In the genomic region with DNA sequence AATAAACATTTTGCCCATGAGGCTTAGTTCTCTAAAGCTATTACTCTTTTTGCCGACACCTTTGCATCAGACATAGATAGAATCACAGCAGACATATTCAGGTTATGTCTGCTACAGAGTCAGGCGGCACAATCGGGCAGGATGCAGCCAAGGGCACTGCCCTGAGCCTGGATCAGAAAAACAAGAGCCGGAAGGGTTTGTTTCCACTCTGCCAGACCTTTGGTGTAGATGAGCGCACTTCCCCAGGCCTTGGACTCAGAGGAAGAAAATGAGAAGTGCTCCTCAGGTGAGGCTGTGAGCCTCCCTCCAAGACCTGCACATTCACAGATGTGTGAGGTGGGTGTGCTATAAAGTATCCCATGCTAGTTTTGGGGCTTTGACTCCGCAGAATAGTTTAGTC, we compare ENCODE assay signal across 22 cellular contexts. TPM values are rescaled to one million over a fixed set of nuclear protein-coding genes. Genes with fewer than 3 reads are reported as not detected.
DNase-seq lines count a peak whose midpoint lies in the region; ATAC-seq, FAIRE-seq and TF ChIP-seq lines count a peak whose summit lies in the region.
"Had no signal": no experiment of that assay in that cellular context is flagged by ENCODE, and none has a peak within 500 bp of the region (broad histone marks: within the 10 kb centered on the region; RNA-seq: fewer than 3 reads in every experiment).

No MANE protein-coding gene starts in this region.

- no peak for FAIRE-seq in GM12878 (lab: Jason Lieb, UNC)
- FAIRE-seq: A204.1, D721Med, H1 had no signal

- in situ Hi-C loops in GM12878 (cut with MboI) = no loop called here

- ATAC-seq in GM12878 = peak; percentile 10; the same call in 2 of the 3 replicates
- ATAC-seq in thoracic aorta (ENCODE audit: insufficient number of reproducible peaks, low FRiP score, low read depth) = no peak
- ATAC-seq: Panc1 had no signal

- H3K4me2 ChIP-seq in GM12878 (ENCODE audit: control insufficient read depth, insufficient read depth) = no peak overlapping the region

- H3K9ac ChIP-seq in GM12878 (ENCODE audit: control insufficient read depth, insufficient read depth, low read length) = no peak overlapping the region

- no peak for TF ChIP-seq RAD21 in GM12878 (IDR thresholded peaks at IDR 0.05; ENCODE audit: insufficient read depth, low read depth, low read length)

- H3K27ac ChIP-seq in ACC112 (ENCODE audit: low read depth, low read length) (0 out of 2 replicates have a peak overlapping the region, but pooled peaks have one; percentile 98), GM12878 (ENCODE audit: control insufficient read depth, insufficient read depth) (no peak overlapping the region), esophagus muscularis mucosa (replicated peaks in 1 of 4) (peak overlapping the region in 1 of 4 donors; percentile 74), thoracic aorta (peak overlapping the region; percentile 11 to 82), caudate nucleus (ENCODE audit: low read depth, low read length) (no peak overlapping the region)
- H3K27ac ChIP-seq: SJCRH30 had no signal

- TF ChIP-seq POLR2A in GM12878 (IDR thresholded peaks at IDR 0.05; ENCODE audit: low read depth, low read length) (no peak), esophagus muscularis mucosa (IDR thresholded peaks at IDR 0.05; ENCODE audit: low read depth) (no peak)

- DNase-seq in GM12878 (ENCODE audit: low read depth, low spot score) (no peak), esophagus muscularis mucosa (ENCODE audit: extremely low spot score) (peak; percentile 77), thoracic aorta (ENCODE audit: low spot score) (no peak), DMS53 treated with DMSO at 0.1 percent for 48 hours (lab: John Stamatoyannopoulos, UW; ENCODE audit: unreplicated experiment) (no peak), caudate nucleus (lab: John Stamatoyannopoulos, UW) (no peak), NCI-H524 (lab: John Stamatoyannopoulos, UW) (no peak), HCEC 1CT (no peak)
- DNase-seq: BE2C; EL; GF-D8; MG63; NCI-H187; NCI-H2107; NCI-H510A treated with DMSO at 0.1 percent for 48 hours; NCI-H774; NK-92 treated with Interleukin-12 subunit alpha and Interleukin-12 subunit beta, amount 100 ng/mL, for 24 hours; SJCRH30 had no signal

- intact Hi-C loops in GM12878 (cut with micrococcal nuclease; ENCODE audit: unreplicated experiment) = no loop called here
- intact Hi-C loops in esophagus muscularis mucosa (cut with DNase I) = loop anchor here (5.0 kb wide), 1 partner anchor 38 kb away; no protein-coding TSS in a partner anchor

- H3K4me3 ChIP-seq in ACC112 (ENCODE audit: low read depth, low read length) = no peak overlapping the region
- no peak overlapping the region for H3K4me3 ChIP-seq in GM12878
- H3K4me3 ChIP-seq in esophagus muscularis mucosa = no peak overlapping the region
- H3K4me3 ChIP-seq in thoracic aorta = no peak overlapping the region
- H3K4me3 ChIP-seq: MG63, SJCRH30 had no signal

- POLR2A ChIA-PET in GM12878 (lab: Charles Lee) = interaction anchor here (0.9 to 4.0 kb wide), 9 partner anchors 13 to 42 kb away, joined by 3 to 24 read pairs (median 6); no protein-coding TSS in a partner anchor

- H2AFZ ChIP-seq in ACC112 (ENCODE audit: low read length, unreplicated experiment) (no peak overlapping the region), GM12878 (ENCODE audit: control insufficient read depth, low read depth, low read length) (no peak overlapping the region)

- RAD21 ChIA-PET in GM12878 (lab: Charles Lee; ENCODE audit: unreplicated experiment) = interaction anchor here (1.1 to 9.5 kb wide), 11 partner anchors 10 to 228 kb away, joined by 3 to 87 read pairs (median 9); no protein-coding TSS in a partner anchor

- no peak for TF ChIP-seq CTCF in GM12878 (IDR thresholded peaks at IDR 0.05 in 2 of 3, conservative IDR thresholded peaks at IDR 0.05 in 1 of 3; ENCODE audit: control insufficient read depth in 2 of 3, extremely low read depth in 1 of 3, insufficient read depth in 1 of 3, low read depth in 3 of 3, low read length in 3 of 3)
- TF ChIP-seq CTCF in esophagus muscularis mucosa (IDR thresholded peaks at IDR 0.05) = no peak
- TF ChIP-seq CTCF in thoracic aorta (IDR thresholded peaks at IDR 0.05) = no peak

- CTCF ChIA-PET in GM12878 (lab: Yijun Ruan, JAX) = interaction anchor here (0.6 to 3.9 kb wide), 11 partner anchors 9 to 48 kb away, joined by 3 to 36 read pairs (median 3); no protein-coding TSS in a partner anchor

- H3K27me3 ChIP-seq in ACC112 (ENCODE audit: insufficient read depth, low read length) = no peaks in the 10 kb centered on the region
- H3K27me3 ChIP-seq in GM12878 (replicated peaks in 1 of 2; ENCODE audit: control insufficient read depth in 2 of 2, insufficient read depth in 2 of 2, low read length in 1 of 2) = no peaks in the 10 kb centered on the region; a peak in 1 of 4 replicates
- no peaks in the 10 kb centered on the region for H3K27me3 ChIP-seq in esophagus muscularis mucosa
- no peaks in the 10 kb centered on the region for H3K27me3 ChIP-seq in thoracic aorta (replicated peaks; ENCODE audit: insufficient read depth)
- H3K27me3 ChIP-seq: BE2C, MG63, SJCRH30 had no signal

- peaks cover 90% of the 10 kb centered on the region for H3K4me1 ChIP-seq in ACC112 (ENCODE audit: control insufficient read depth, insufficient read depth, low read length, unreplicated experiment)
- H3K4me1 ChIP-seq in GM12878 (ENCODE audit: control insufficient read depth, insufficient read depth, low read length) = no peaks in the 10 kb centered on the region
- H3K4me1 ChIP-seq in esophagus muscularis mucosa = peaks cover 37 to 93% (median 85%) of the 10 kb centered on the region in 4 donors
- H3K4me1 ChIP-seq in thoracic aorta (ENCODE audit: control insufficient read depth in 1 of 2, low read depth in 2 of 2) = peaks cover 53 to 88% of the 10 kb centered on the region in 2 donors
- H3K4me1 ChIP-seq: BE2C, SJCRH30 had no signal

- TF ChIP-seq EP300 in GM12878 (IDR thresholded peaks at IDR 0.05; ENCODE audit: borderline replicate concordance in 1 of 2, control insufficient read depth in 1 of 2, low read depth in 2 of 2, low read length in 2 of 2) = no peak
- TF ChIP-seq EP300 in esophagus muscularis mucosa (IDR thresholded peaks at IDR 0.05) = no peak

- H3K36me3 ChIP-seq in ACC112 (ENCODE audit: insufficient read depth, low read length) (no peaks in the 10 kb centered on the region), GM12878 (ENCODE audit: control insufficient read depth in 2 of 2, insufficient read depth in 2 of 2, low read length in 1 of 2) (no peaks in the 10 kb centered on the region), esophagus muscularis mucosa (no peaks in the 10 kb centered on the region), thoracic aorta (no peaks in the 10 kb centered on the region)
- H3K36me3 ChIP-seq: BE2C, SJCRH30 had no signal

- H4K20me1 ChIP-seq in GM12878 (ENCODE audit: control insufficient read depth, insufficient read depth) = no peaks in the 10 kb centered on the region

- H3K79me2 ChIP-seq in ACC112 (ENCODE audit: control insufficient read depth, insufficient read depth, low read length, unreplicated experiment) (peaks cover 90% of the 10 kb centered on the region), GM12878 (ENCODE audit: control insufficient read depth, insufficient read depth, low read length) (no peaks in the 10 kb centered on the region)

- no peaks in the 10 kb centered on the region for H3K9me3 ChIP-seq in GM12878 (replicated peaks; ENCODE audit: control insufficient read depth, insufficient read depth, low read length)
- no peaks in the 10 kb centered on the region for H3K9me3 ChIP-seq in esophagus muscularis mucosa
- H3K9me3 ChIP-seq in thoracic aorta = no peaks in the 10 kb centered on the region
- H3K9me3 ChIP-seq: BE2C, MG63, SJCRH30 had no signal

- SMC1A ChIA-PET in GM12878 (lab: Charles Lee; ENCODE audit: uncharacterized antibody, unreplicated experiment) = interaction anchor here (1.3 to 12.3 kb wide), 6 partner anchors 10 to 61 kb away, joined by 4 to 389 read pairs (median 16); no protein-coding TSS in a partner anchor

- WGBS in GM12878 (ENCODE audit: insufficient coverage, insufficient replicate concordance, low lambda C conversion rate, missing lambda C conversion rate) = 61% methylated on average over 6 of the region's 6 CpGs
- 89% methylated on average over 6 of the region's 6 CpGs for WGBS in esophagus muscularis mucosa

- BruUV-seq in GM12878 (replicated peaks; lab: Mats Ljungman, UMichigan) = no TSS peak

TF ChIP-seq in GM12878, 131 proteins besides CTCF, POLR2A, EP300 and RAD21:
- TF ChIP-seq CBFB (IDR thresholded peaks at IDR 0.05; ENCODE audit: low read depth) (no peak), IKZF1 (conservative IDR thresholded peaks at IDR 0.05) (peak; percentile 14; the same call in 1 of the 2 replicates), BACH1 (IDR thresholded peaks at IDR 0.05; ENCODE audit: borderline replicate concordance) (no peak), NR2C1 (IDR thresholded peaks at IDR 0.05) (no peak)

RNA-seq across cellular contexts. Expression of gene GNG12, which starts 43.7 kb away (rescaled TPM):
- total RNA-seq in GM12878 (2013; cell fraction: nucleolus; rRNA removed) = 4.2 and 4.4 TPM in 2 replicates
- 0.27 and 0.28 TPM in 2 replicates for total RNA-seq in GM12878 (2014; rRNA removed)
- total RNA-seq in GM12878 (2014; rRNA removed; fragmentation: Illumina TruSeq; extraction: Trizol) = 0.31 and 0.32 TPM in 2 replicates
- total RNA-seq in GM12878 (2021) = 0.38 and 0.43 TPM in 2 replicates
- polyA plus RNA-seq in GM12878 (2011; ENCODE audit: low read depth) = 0.09 TPM
- 32.8 and 48.5 TPM in 2 replicates for polyA plus RNA-seq in GM12878 (2011; rRNA removed)
- polyA plus RNA-seq in GM12878 (2011; cell fraction: cytosol; rRNA removed) = 10.5 and 14.8 TPM in 2 replicates
- 12.2 and 16.1 TPM in 2 replicates for polyA plus RNA-seq in GM12878 (2011; cell fraction: nucleus; rRNA removed)
- polyA plus RNA-seq in GM12878 (2012) = 0.15 and 0.20 TPM in 2 replicates
- 0.51 and 0.55 TPM in 2 replicates for polyA plus RNA-seq in GM12878 (2014; fragmentation: Illumina TruSeq; extraction: Trizol)
- polyA plus RNA-seq in GM12878 (2014; fragmentation: Nextera tagmentation; extraction: Ambion mirVana) = under 1 TPM; 0.22 to 0.27 TPM
- 0.25 and 0.27 TPM in 2 replicates for polyA plus RNA-seq in GM12878 (2014; rRNA removed)
- under 1 TPM; 0.50 to 0.79 TPM for polyA plus RNA-seq in GM12878 (2016; fragmentation: Nextera tagmentation; extraction: Ambion mirVana)
- 20.8 and 23.3 TPM in 2 replicates for polyA minus RNA-seq in GM12878 (2011; rRNA and poly(A)+ RNA removed)
- 7.5 and 7.6 TPM in 2 replicates for polyA minus RNA-seq in GM12878 (2011; cell fraction: cytosol; rRNA and poly(A)+ RNA removed)
- 16.4 and 27.7 TPM in 2 replicates for polyA minus RNA-seq in GM12878 (2011; cell fraction: nucleus; rRNA and poly(A)+ RNA removed)
- total RNA-seq in esophagus muscularis mucosa = 100 to 1,000 TPM; 108 to 118 (median 111) TPM
- total RNA-seq in thoracic aorta = 100 to 1,000 TPM; 116 to 137 TPM

Comparison
In these comparisons a context has a peak if more than half of its experiments do, and no peak if none do; other contexts are left out.
1. H3K27ac ChIP-seq: peak in ACC112 (single experiment) and thoracic aorta (2 of 2); none in GM12878 (single experiment) and caudate nucleus (single experiment).
2. RNA of gene GNG12, which starts 43.7 kb away (total RNA-seq): 116 to 137 TPM in thoracic aorta and 108 to 118 TPM in esophagus muscularis mucosa; 0.27 to 4.4 TPM in GM12878; every median in the first group is over 10 times any median in the second.